ENCODE assay signal across 16 cellular contexts in the genomic region with DNA sequence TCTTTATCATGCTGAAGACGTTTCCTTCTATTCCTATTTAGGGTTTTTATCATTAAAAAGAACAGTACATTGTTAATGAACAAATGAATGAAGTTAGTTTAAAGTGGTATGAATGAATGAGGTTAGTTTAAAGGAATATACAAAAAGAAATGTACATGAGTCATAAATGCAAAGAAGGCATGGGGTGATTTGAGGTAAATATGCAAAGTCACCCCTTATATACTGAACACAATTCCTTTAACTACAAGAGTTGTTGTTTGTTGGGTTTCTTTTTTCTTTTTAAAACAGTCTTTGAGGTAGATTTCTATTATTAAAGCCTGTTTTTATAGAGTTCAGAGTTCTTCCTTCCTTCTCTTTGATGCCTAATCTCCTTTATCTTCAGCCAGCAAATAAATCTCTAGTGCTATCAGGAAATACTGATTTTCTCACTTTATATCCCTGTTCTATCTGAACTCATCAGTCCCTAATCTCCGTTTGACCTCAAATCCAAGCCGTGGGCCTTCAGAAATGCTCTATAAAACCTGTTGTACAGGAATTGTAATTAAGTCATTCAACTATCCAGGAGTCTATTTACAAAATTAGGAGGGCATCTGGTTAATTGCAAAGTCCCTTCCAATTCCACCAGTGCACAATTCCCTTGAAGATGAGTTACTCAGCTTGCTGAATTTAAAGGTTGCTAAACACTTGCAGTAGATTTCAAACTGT.
"Had no signal": no experiment of that assay in that cellular context is flagged by ENCODE, and none has a peak within 500 bp of the region (broad histone marks: within the 10 kb centered on the region; RNA-seq: fewer than 3 reads in every experiment).

No MANE protein-coding gene starts in this region.

- H3K4me1 ChIP-seq: colonic mucosa, left ventricle myocardium inferior, prostate gland, vagina had no signal

- FAIRE-seq: endothelial cell of umbilical vein had no signal

- H3K9me3 ChIP-seq: adrenal gland, colonic mucosa, prostate gland, transverse colon, vagina had no signal

- H3K27ac Mint-ChIP-seq: activated T-helper 2 cell treated with anti-CD3 and anti-CD28 coated beads, Interferon-gamma antibody, Interleukin-2, Interleukin-4, amounts not matched to agents 10 μg/mL and 5 μg/mL and 100 μg/mL, durations not matched to agents 14 hours and 24 hours and 36 hours; memory B cell; nephron had no signal

- DNase-seq: activated CD4-positive, alpha-beta T cell treated with anti-CD3 and anti-CD28 coated beads for 1 hour; activated CD4-positive, alpha-beta T cell treated with anti-CD3 and anti-CD28 coated beads, Interleukin-2, amount 50 U/mL, for 48 hours; activated naive CD4-positive, alpha-beta T cell treated with anti-CD3 and anti-CD28 coated beads, Interleukin-2, amount 50 U/mL, for 16 hours; colonic mucosa; left ventricle myocardium inferior; occipital lobe; right cardiac atrium; stimulated activated naive CD8-positive, alpha-beta T cell treated with anti-CD3 and anti-CD28 coated beads, Interleukin-15, Interleukin-2, amounts not matched to agents 100 U/mL and 50 U/mL, for 24 hours; transverse colon had no signal

- H3K9me3 Mint-ChIP-seq: activated T-helper 2 cell treated with anti-CD3 and anti-CD28 coated beads, Interferon-gamma antibody, Interleukin-2, Interleukin-4, amounts not matched to agents 10 μg/mL and 5 μg/mL and 100 μg/mL, durations not matched to agents 14 hours and 24 hours and 36 hours; memory B cell had no signal

- H3K27ac ChIP-seq: adrenal gland, colonic mucosa, left ventricle myocardium inferior, prostate gland, transverse colon, vagina had no signal

- H3K4me1 Mint-ChIP-seq: memory B cell, nephron had no signal

- H3K36me3 Mint-ChIP-seq: memory B cell had no signal

- H3K36me3 ChIP-seq: adrenal gland, colonic mucosa, left ventricle myocardium inferior, prostate gland, transverse colon, vagina had no signal

- H3K27me3 Mint-ChIP-seq: memory B cell had no signal

- ATAC-seq: right cardiac atrium; stimulated activated naive CD8-positive, alpha-beta T cell treated with anti-CD3 and anti-CD28 coated beads, Interleukin-15, Interleukin-2, amounts not matched to agents 100 U/mL and 50 U/mL, for 24 hours had no signal

- H3K27me3 ChIP-seq: adrenal gland, colonic mucosa, transverse colon, vagina had no signal

- H3K4me3 ChIP-seq: adrenal gland, colonic mucosa, left ventricle myocardium inferior, prostate gland, transverse colon, vagina had no signal

- H3K4me3 Mint-ChIP-seq: memory B cell, nephron had no signal
